ENCODE assay signal across 7 cellular contexts in genomic region chr1:39183503-39184353, GRCh38. TPM values are rescaled to one million over a fixed set of nuclear protein-coding genes. Genes with fewer than 3 reads are reported as not detected.
DNase-seq lines count a peak whose midpoint lies in the region; ATAC-seq lines count a peak whose summit lies in the region.

No MANE protein-coding gene starts in this region.

- no peaks in the 10 kb centered on the region for H3K27me3 ChIP-seq in right cardiac atrium (ENCODE audit: control insufficient read depth, insufficient read depth)

- peak; percentile 54 for ATAC-seq in GM18517 (IDR thresholded peaks at IDR 0.05; ENCODE audit: unreplicated experiment)
- ATAC-seq in right cardiac atrium, result peak; percentile 78 to 83

- WGBS in right cardiac atrium, result 86% methylated on average over 4 of the region's 4 CpGs

- H3K9me3 ChIP-seq in right cardiac atrium (ENCODE audit: control insufficient read depth, low read length), result no peaks in the 10 kb centered on the region

- H3K4me1 ChIP-seq in right cardiac atrium (ENCODE audit: control insufficient read depth, insufficient read depth, low read length), result no peaks in the 10 kb centered on the region

- H3K4me3 ChIP-seq in right cardiac atrium (ENCODE audit: low read length), result no peak overlapping the region

- peak overlapping the region; percentile 3 for H3K27ac ChIP-seq in right cardiac atrium (ENCODE audit: low read length)

- DNase-seq in Kasumi-1 (lab: John Stamatoyannopoulos, UW), result peak; percentile 86 to 93
- peak; percentile 67 for DNase-seq in SKM-1 treated with dmso at 0.1 percent for 144 hours (lab: John Stamatoyannopoulos, UW; ENCODE audit: unreplicated experiment)
- peak; percentile 86 for DNase-seq in activated naive CD4-positive, alpha-beta T cell treated with anti-CD3 and anti-CD28 coated beads, Interleukin-2, amount 50 U/mL, for 16 hours
- DNase-seq in right cardiac atrium, result peak in 1 of 3 donors; percentile 39
- DNase-seq in stimulated activated CD4-positive, alpha-beta T cell treated with anti-CD3 and anti-CD28 coated beads, Interleukin-15, amount 100 ng/mL, for 1 hour (ENCODE audit: low read depth in 1 of 2, low spot score in 1 of 2), result peak; percentile 64 to 76
- DNase-seq in OCI-M2 (lab: John Stamatoyannopoulos, UW; ENCODE audit: unreplicated experiment), result no peak

- intact Hi-C loops in right cardiac atrium (cut with DNase I), result no loop called here

RNA-seq across cellular contexts. Expression of gene MACF1, which starts 20.8 kb away (rescaled TPM):
- 100 to 1,000 TPM; 294 to 359 (median 326) TPM for total RNA-seq in right cardiac atrium
- polyA plus RNA-seq in right cardiac atrium, result 145 TPM
